ENCODE assay signal across 8 cellular contexts in the genomic region with DNA sequence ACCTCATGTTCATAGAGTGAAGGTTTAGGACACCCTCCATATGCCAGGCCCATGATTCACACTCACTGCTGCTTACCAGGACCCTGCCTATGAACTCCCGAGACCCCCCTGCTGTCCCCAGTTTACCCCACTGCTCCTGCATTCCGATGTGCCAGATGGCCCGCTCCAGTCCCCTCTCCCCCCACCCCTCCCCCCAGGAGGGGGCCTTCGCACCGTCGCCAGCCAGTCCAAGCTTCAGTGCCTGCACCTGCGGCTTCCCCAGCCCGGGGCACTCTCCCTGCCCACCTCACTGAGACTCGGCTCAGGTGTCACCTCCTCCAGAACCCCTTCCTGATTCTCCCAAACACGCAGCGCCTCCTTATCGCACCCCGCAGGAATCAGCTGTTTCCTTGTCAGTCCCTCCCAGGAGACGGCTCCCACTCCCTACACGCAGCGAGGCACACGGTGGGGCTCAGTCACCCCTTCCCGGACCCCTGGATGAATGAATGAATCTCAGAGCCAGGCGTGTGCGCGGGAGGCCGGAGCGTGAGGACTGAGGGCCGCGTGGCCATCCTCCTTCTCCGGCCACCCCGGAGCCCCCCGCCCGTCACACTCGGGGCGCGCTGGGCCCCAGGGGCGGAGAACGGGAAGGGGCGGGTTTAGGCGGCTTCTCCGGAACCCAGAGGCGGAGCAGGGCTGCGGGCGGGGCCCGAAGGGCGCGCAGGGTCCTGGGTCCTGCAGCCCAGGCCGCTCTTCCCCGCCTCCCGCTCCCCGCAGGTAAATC. TPM values are rescaled to one million over a fixed set of nuclear protein-coding genes. Genes with fewer than 3 reads are reported as not detected.
A peak's percentile ranks its signal among the peaks of the same experiment; 100 is the strongest.
DNase-seq lines count a peak whose midpoint lies in the region; ATAC-seq and TF ChIP-seq lines count a peak whose summit lies in the region.

No MANE protein-coding gene starts in this region.

- peaks cover 37% of the 10 kb centered on the region for H4K20me1 ChIP-seq in BLaER1

- WGBS in adipose tissue, 3 donors: 1 to 2% (median 1%) methylated on average over 42 to 47 of the region's 47 CpGs

- ATAC-seq in GM19324 (IDR thresholded peaks at IDR 0.05; ENCODE audit: low FRiP score, unreplicated experiment) (peak; percentile 50), SK-N-SH treated with all-trans-retinoic acid at 6 μM for 48 hours (peak; percentile 65)

- no peak for TF ChIP-seq CTCF in right atrium auricular region (IDR thresholded peaks at IDR 0.05)
- TF ChIP-seq CTCF in retinal pigment epithelial cell (conservative IDR thresholded peaks at IDR 0.05; ENCODE audit: low read depth, low read length): no peak

- peak overlapping the region; percentile 97 for H3K4me2 ChIP-seq in BLaER1

- DNase-seq in HuH-7 (ENCODE audit: low spot score): peak; percentile 67
- peak; percentile 64 for DNase-seq in right atrium auricular region (ENCODE audit: low spot score)
- DNase-seq in retinal pigment epithelial cell (ENCODE audit: low read depth): no peak
- no peak for DNase-seq in occipital lobe (lab: John Stamatoyannopoulos, UW)

- H3K9me3 ChIP-seq in BLaER1 (no peaks in the 10 kb centered on the region), right atrium auricular region (no peaks in the 10 kb centered on the region)

- peak overlapping the region; percentile 74 for H3K4me3 ChIP-seq in BLaER1
- H3K4me3 ChIP-seq in right atrium auricular region: peak overlapping the region; percentile 68 to 77
- peak overlapping the region; percentile 75 for H3K4me3 ChIP-seq in retinal pigment epithelial cell (ENCODE audit: low read length)

- peaks cover 10% of the 10 kb centered on the region; the same call in 1 of the 2 replicates for H3K27me3 ChIP-seq in BLaER1
- H3K27me3 ChIP-seq in right atrium auricular region: no peaks in the 10 kb centered on the region

- H3K9ac ChIP-seq in BLaER1: peak overlapping the region; percentile 78

- peak overlapping the region; percentile 81 for H3K27ac ChIP-seq in BLaER1
- peak overlapping the region; percentile 94 for H3K27ac ChIP-seq in adipose tissue (ENCODE audit: low read depth, low read length)
- peak overlapping the region; percentile 98 to 99 for H3K27ac ChIP-seq in right atrium auricular region

- H3K36me3 ChIP-seq in BLaER1 (peaks cover 12% of the 10 kb centered on the region; the same call in 1 of the 2 replicates), right atrium auricular region (peaks cover 4% of the 10 kb centered on the region)

- H3K4me1 ChIP-seq in BLaER1: peaks cover 73% of the 10 kb centered on the region
- peaks cover 0 to 88% of the 10 kb centered on the region in 2 donors for H3K4me1 ChIP-seq in right atrium auricular region

TF ChIP-seq in SK-N-SH treated with all-trans-retinoic acid at 6 μM for 48 hours, 23 proteins besides CTCF, POLR2A, EP300 and RAD21:
- TF ChIP-seq RARB (CRISPR knock-in tag; IDR thresholded peaks at IDR 0.05): no peak
- no peak for TF ChIP-seq TSHZ2 (CRISPR knock-in tag; IDR thresholded peaks at IDR 0.05)
- no peak for TF ChIP-seq GLIS3 (CRISPR knock-in tag; IDR thresholded peaks at IDR 0.05)
- no peak for TF ChIP-seq ZFP30 (CRISPR knock-in tag; IDR thresholded peaks at IDR 0.05)
- TF ChIP-seq ESRRG (CRISPR knock-in tag; IDR thresholded peaks at IDR 0.05): no peak
- TF ChIP-seq CSDC2 (CRISPR knock-in tag; IDR thresholded peaks at IDR 0.05): no peak
- TF ChIP-seq, protein P1, sequence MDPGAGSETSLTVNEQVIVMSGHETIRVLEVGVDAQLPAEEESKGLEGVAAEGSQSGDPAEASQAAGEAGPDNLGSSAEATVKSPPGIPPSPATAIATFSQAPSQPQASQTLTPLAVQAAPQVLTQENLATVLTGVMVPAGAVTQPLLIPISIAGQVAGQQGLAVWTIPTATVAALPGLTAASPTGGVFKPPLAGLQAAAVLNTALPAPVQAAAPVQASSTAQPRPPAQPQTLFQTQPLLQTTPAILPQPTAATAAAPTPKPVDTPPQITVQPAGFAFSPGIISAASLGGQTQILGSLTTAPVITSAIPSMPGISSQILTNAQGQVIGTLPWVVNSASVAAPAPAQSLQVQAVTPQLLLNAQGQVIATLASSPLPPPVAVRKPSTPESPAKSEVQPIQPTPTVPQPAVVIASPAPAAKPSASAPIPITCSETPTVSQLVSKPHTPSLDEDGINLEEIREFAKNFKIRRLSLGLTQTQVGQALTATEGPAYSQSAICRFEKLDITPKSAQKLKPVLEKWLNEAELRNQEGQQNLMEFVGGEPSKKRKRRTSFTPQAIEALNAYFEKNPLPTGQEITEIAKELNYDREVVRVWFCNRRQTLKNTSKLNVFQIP (CRISPR knock-in tag; IDR thresholded peaks at IDR 0.05; ENCODE audit: borderline replicate concordance, low read depth): no peak
- no peak for TF ChIP-seq ZNF8 (CRISPR knock-in tag; IDR thresholded peaks at IDR 0.05)
- TF ChIP-seq OSR1 (CRISPR knock-in tag; IDR thresholded peaks at IDR 0.05): no peak
- TF ChIP-seq ZFP3 (CRISPR knock-in tag; IDR thresholded peaks at IDR 0.05): no peak
- TF ChIP-seq ISL1 (CRISPR knock-in tag; IDR thresholded peaks at IDR 0.05): no peak
- TF ChIP-seq TOX (CRISPR knock-in tag; IDR thresholded peaks at IDR 0.05; ENCODE audit: borderline replicate concordance): no peak
- TF ChIP-seq PPARA (CRISPR knock-in tag; IDR thresholded peaks at IDR 0.05; ENCODE audit: borderline replicate concordance): no peak
- TF ChIP-seq, protein P2, sequence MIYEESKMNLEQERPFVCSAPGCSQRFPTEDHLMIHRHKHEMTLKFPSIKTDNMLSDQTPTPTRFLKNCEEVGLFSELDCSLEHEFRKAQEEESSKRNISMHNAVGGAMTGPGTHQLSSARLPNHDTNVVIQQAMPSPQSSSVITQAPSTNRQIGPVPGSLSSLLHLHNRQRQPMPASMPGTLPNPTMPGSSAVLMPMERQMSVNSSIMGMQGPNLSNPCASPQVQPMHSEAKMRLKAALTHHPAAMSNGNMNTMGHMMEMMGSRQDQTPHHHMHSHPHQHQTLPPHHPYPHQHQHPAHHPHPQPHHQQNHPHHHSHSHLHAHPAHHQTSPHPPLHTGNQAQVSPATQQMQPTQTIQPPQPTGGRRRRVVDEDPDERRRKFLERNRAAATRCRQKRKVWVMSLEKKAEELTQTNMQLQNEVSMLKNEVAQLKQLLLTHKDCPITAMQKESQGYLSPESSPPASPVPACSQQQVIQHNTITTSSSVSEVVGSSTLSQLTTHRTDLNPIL (CRISPR knock-in tag; IDR thresholded peaks at IDR 0.05; ENCODE audit: low read depth): no peak
- TF ChIP-seq ZNF565 (CRISPR knock-in tag; conservative IDR thresholded peaks at IDR 0.05; ENCODE audit: low read depth): no peak

RNA-seq across cellular contexts. Expression of gene MYO1C, which starts 1.7 kb away (rescaled TPM):
- polyA plus RNA-seq in adipose tissue: 100 to 1,000 TPM in 2 of 3 donors, 10 to 100 TPM in 1; 76.1 to 339 (median 135) TPM
- 100 to 1,000 TPM in 1 of 2 donors, 10 to 100 TPM in 1; 83.6 to 161 TPM for total RNA-seq in right atrium auricular region
- total RNA-seq in occipital lobe: 7.3 TPM

RNA-seq across cellular contexts. Expression of gene INPP5K, which starts 25.6 kb away (rescaled TPM):
- polyA plus RNA-seq in adipose tissue: 10 to 100 TPM; 21.9 to 88.5 (median 41.5) TPM
- total RNA-seq in right atrium auricular region: 10 to 100 TPM; 64.9 to 78.1 TPM
- 43.2 TPM for total RNA-seq in occipital lobe

RNA-seq across cellular contexts. Expression of gene CRK, which starts 34.8 kb away (rescaled TPM):
- 10 to 100 TPM; 15.8 to 62.3 (median 45.5) TPM for polyA plus RNA-seq in adipose tissue
- total RNA-seq in right atrium auricular region (10 to 100 TPM; 36.0 to 49.8 TPM), occipital lobe (152 TPM)

Comparison
In these comparisons a context has a peak if more than half of its experiments do, and no peak if none do; other contexts are left out.
1. DNase-seq: peak in HuH-7 (single experiment) and right atrium auricular region (single experiment); none in retinal pigment epithelial cell (single experiment) and occipital lobe (single experiment).
2. RNA of gene MYO1C, which starts 1.7 kb away (total RNA-seq): 83.6 to 161 TPM in right atrium auricular region; 7.3 TPM in occipital lobe (single experiment); every median in the first group is over 10 times any median in the second.
3. Peak in every context shown above with its lines, with median percentiles within 50 percentile points of each other: H3K27ac ChIP-seq and H3K4me3 ChIP-seq.